ENCODE assay signal across 11 cellular contexts in the genomic region with DNA sequence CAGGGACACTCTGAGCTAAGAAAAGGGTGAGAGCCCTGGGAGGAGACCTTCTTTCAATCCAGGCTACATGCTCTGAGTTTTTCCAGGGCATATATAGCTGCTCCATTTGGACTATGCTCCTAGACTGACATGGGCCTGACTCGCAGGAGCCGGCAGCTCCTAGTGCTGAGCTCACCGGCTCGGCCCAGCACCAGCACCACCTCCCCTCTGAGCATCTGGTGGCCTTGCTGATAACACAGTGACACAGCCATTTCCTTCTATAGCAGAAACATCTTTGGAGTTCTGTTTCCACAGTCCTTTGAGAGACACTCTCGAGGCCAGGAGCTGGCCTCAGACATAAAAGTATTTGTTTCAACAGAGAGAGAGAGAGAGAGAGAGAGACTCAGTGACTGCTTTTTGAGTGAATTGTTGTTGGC.
DNase-seq lines count a peak whose midpoint lies in the region; ATAC-seq and TF ChIP-seq lines count a peak whose summit lies in the region.
"Had no signal": no experiment of that assay in that cellular context is flagged by ENCODE, and none has a peak within 500 bp of the region (broad histone marks: within the 10 kb centered on the region; RNA-seq: fewer than 3 reads in every experiment).

No MANE protein-coding gene starts in this region.

- no peak overlapping the region for H3K9ac ChIP-seq in PC-3 (ENCODE audit: low read length)

- no peaks in the 10 kb centered on the region for H3K36me3 ChIP-seq in Panc1 (ENCODE audit: control insufficient read depth, insufficient read depth, low read length)
- H3K36me3 ChIP-seq in mesodermal cell (ENCODE audit: control insufficient read depth, insufficient read depth, low read length): no peaks in the 10 kb centered on the region
- H3K36me3 ChIP-seq in PC-3 (ENCODE audit: low read depth, low read length): no peaks in the 10 kb centered on the region
- H3K36me3 ChIP-seq: breast epithelium, prostate gland had no signal

- H2AFZ ChIP-seq in PC-3 (ENCODE audit: low read length): no peak overlapping the region

- H3K27me3 ChIP-seq in Panc1 (ENCODE audit: control insufficient read depth, insufficient read depth, low read length) (no peaks in the 10 kb centered on the region), PC-3 (ENCODE audit: low read length) (no peaks in the 10 kb centered on the region)
- H3K27me3 ChIP-seq: breast epithelium had no signal

- H3K27ac ChIP-seq in Panc1 (ENCODE audit: low read length) (no peak overlapping the region), mesodermal cell (ENCODE audit: low read depth, low read length, severe bottlenecking) (peak overlapping the region; percentile 65), PC-3 (ENCODE audit: low read length) (no peak overlapping the region)
- H3K27ac ChIP-seq: breast epithelium, prostate gland had no signal

- no peaks in the 10 kb centered on the region for H3F3A ChIP-seq in PC-3 (ENCODE audit: low read length, unreplicated experiment)

- H3K79me2 ChIP-seq in PC-3 (ENCODE audit: low read length): no peaks in the 10 kb centered on the region

- H3K9me2 ChIP-seq in PC-3 (replicated peaks; ENCODE audit: low read length): no peaks in the 10 kb centered on the region

- CTCF ChIA-PET in Panc1 (lab: Charles Lee): no interaction called here
- CTCF ChIA-PET in PC-3 (lab: Charles Lee): no interaction called here
- CTCF ChIA-PET in Calu3 (lab: Charles Lee): interaction anchor here (0.7 kb wide), 1 partner anchor 59 kb away, joined by 3 read pairs; no protein-coding TSS in a partner anchor

- H3K36me3 Mint-ChIP-seq in Calu3 (ENCODE audit: insufficient read depth, unreplicated experiment): no peaks in the 10 kb centered on the region

- TF ChIP-seq CTCF in Panc1 (IDR thresholded peaks at IDR 0.05): no peak
- no peak for TF ChIP-seq CTCF in PC-3 (conservative IDR thresholded peaks at IDR 0.05; ENCODE audit: low read depth, low read length)
- TF ChIP-seq CTCF in Calu3 (IDR thresholded peaks at IDR 0.05; ENCODE audit: unreplicated experiment): no peak

- ATAC-seq in Panc1 (peak; percentile 51), PC-3 (no peak)

- POLR2A ChIA-PET in Panc1 (lab: Charles Lee) (no interaction called here), PC-3 (lab: Charles Lee; ENCODE audit: unreplicated experiment) (no interaction called here)

- 5% methylated on average over 4 to 5 of the region's 5 CpGs for WGBS in mesodermal cell (ENCODE audit: insufficient coverage in 2 of 2), 2 experiments

- H3K4me3 ChIP-seq in Panc1 (ENCODE audit: low read depth in 2 of 2, low read length in 2 of 2) (no peak overlapping the region), mesodermal cell (ENCODE audit: extremely low read depth, insufficient read depth, low read length, poor library complexity, severe bottlenecking) (no peak overlapping the region), PC-3 (ENCODE audit: low read length) (no peak overlapping the region)
- H3K4me3 ChIP-seq: breast epithelium, prostate gland had no signal

- no TSS peak for BruUV-seq in Panc1 (replicated peaks; lab: Mats Ljungman, UMichigan)
- BruUV-seq in PC-3 (replicated peaks; lab: Mats Ljungman, UMichigan): no TSS peak
- BruUV-seq in Calu3 (replicated peaks; lab: Mats Ljungman, UMichigan): no TSS peak

- intact Hi-C loops in Panc1 (cut with micrococcal nuclease; ENCODE audit: unreplicated experiment) (no loop called here), PC-3 (cut with micrococcal nuclease) (no loop called here), Calu3 (cut with micrococcal nuclease; ENCODE audit: unreplicated experiment) (no loop called here)

- no peak overlapping the region for H3K4me2 ChIP-seq in PC-3 (ENCODE audit: low read length)

- DNase-seq in EH (ENCODE audit: low read depth) (peak; percentile 43), Panc1 (ENCODE audit: low read depth, low spot score) (no peak), fibroblast of gingiva (ENCODE audit: low read depth) (peak; percentile 2), PC-3 (no peak), KG1 (lab: John Stamatoyannopoulos, UW) (no peak), Calu3 (no peak)
- DNase-seq in activated naive CD4-positive, alpha-beta T cell (lab: John Stamatoyannopoulos, UW): no peak
- DNase-seq: hypothalamus had no signal

- H3K9me3 Mint-ChIP-seq in Calu3 (ENCODE audit: low read depth, unreplicated experiment): no peaks in the 10 kb centered on the region

- no peak overlapping the region for H3K27ac Mint-ChIP-seq in Calu3 (ENCODE audit: unreplicated experiment)

- no peaks in the 10 kb centered on the region for H4K20me1 ChIP-seq in PC-3 (ENCODE audit: low read length)

- H3K4me3 Mint-ChIP-seq in Calu3 (ENCODE audit: low read depth, unreplicated experiment): no peak overlapping the region

- in situ Hi-C loops in Panc1 (cut with HindIII; ENCODE audit: low pct_unique_long_range_greater_than_20kb, low sequenced_read_pairs): no loop called here

- H3K4me1 ChIP-seq in Panc1 (ENCODE audit: control insufficient read depth, insufficient read depth, low read length) (no peaks in the 10 kb centered on the region; the same call in 1 of the 2 replicates), mesodermal cell (ENCODE audit: control insufficient read depth, insufficient read depth, low read length, poor library complexity, severe bottlenecking) (peaks cover 47% of the 10 kb centered on the region), PC-3 (ENCODE audit: insufficient read depth, low read length) (no peaks in the 10 kb centered on the region)
- H3K4me1 ChIP-seq: breast epithelium, prostate gland had no signal

- H3K27me3 Mint-ChIP-seq in Calu3 (ENCODE audit: unreplicated experiment): no peaks in the 10 kb centered on the region

- H3K4me1 Mint-ChIP-seq in Calu3 (ENCODE audit: low read depth, unreplicated experiment): no peaks in the 10 kb centered on the region

- no peaks in the 10 kb centered on the region for H3K9me3 ChIP-seq in Panc1 (ENCODE audit: control insufficient read depth, insufficient read depth, low read depth, low read length)
- H3K9me3 ChIP-seq in mesodermal cell (ENCODE audit: control insufficient read depth, low read length): no peaks in the 10 kb centered on the region
- H3K9me3 ChIP-seq in PC-3 (ENCODE audit: low read length): no peaks in the 10 kb centered on the region
- H3K9me3 ChIP-seq: breast epithelium, prostate gland had no signal

Comparison
In these comparisons a context has a peak if more than half of its experiments do, and no peak if none do; other contexts are left out.
1. DNase-seq: peak in EH (single experiment) and fibroblast of gingiva (single experiment); none in Panc1 (single experiment), activated naive CD4-positive, alpha-beta T cell (0 of 4), PC-3 (single experiment), KG1 (single experiment) and Calu3 (single experiment).